ENCODE assay signal across 12 cellular contexts in the genomic region with DNA sequence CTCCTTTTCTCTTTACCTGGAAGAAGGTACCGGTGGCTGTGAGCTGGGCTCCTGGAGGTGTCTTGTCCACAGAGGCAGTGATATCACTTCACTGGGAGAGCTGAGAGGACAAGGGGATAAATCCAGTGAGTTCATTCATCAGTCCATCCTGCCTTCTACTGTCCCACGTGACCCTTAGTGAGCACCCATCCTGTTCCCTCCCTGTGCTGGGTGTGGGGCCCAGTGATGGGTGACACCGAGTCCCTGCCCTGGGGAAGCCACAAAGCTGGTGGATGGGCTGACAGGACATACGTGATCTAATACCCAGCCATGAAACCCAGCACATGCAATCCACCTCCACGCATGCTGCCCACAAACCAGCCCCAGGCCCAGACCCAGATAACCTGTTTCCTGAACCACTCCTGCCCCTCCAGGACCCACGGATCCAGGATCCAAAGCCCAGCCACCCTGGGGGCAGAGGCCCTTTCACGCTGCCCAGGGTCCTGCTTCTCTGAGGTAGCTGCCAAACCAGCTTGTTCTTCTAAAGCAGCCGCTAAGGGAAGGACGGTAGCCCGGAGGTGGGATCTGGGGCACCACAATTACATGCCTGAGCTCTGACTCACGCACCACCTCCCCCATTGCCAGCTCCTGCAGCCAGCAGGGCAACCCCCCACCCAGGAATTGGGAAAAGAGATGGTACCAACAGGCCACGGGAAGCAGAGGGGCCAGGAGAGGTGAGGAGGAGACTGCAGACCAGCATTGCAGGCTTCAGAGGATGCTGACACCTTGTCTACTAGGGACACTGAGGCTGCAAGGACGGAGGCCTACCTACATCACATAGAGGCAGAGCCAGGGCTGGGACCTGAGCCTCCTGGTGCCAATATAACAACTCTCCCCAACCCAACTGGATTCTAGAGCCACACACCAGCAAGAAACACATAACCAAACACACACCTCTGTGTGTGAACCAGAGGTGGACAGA. TPM values are rescaled to one million over a fixed set of nuclear protein-coding genes. Genes with fewer than 3 reads are reported as not detected.
DNase-seq lines count a peak whose midpoint lies in the region; ATAC-seq, FAIRE-seq and TF ChIP-seq lines count a peak whose summit lies in the region.
"Had no signal": no experiment of that assay in that cellular context is flagged by ENCODE, and none has a peak within 500 bp of the region (broad histone marks: within the 10 kb centered on the region; RNA-seq: fewer than 3 reads in every experiment).

No MANE protein-coding gene starts in this region.

- H3K4me1 Mint-ChIP-seq in T-helper 1 cell treated with Interleukin-12 subunit alpha and Interleukin-12 subunit beta and Interleukin-4 antibody, amounts not matched to agents 30 μg/mL and 1 μg/mL, for 36 hours (ENCODE audit: low read depth), result peaks cover 24% of the 10 kb centered on the region
- H3K4me1 Mint-ChIP-seq in naive thymus-derived CD4-positive, alpha-beta T cell, result peaks cover 5 to 25% (median 17%) of the 10 kb centered on the region in 7 donors

- no TSS peak for BruUV-seq in endothelial cell of umbilical vein (replicated peaks; lab: Mats Ljungman, UMichigan)

- no peak overlapping the region for H3K9ac ChIP-seq in endothelial cell of umbilical vein (replicated peaks; ENCODE audit: extremely low read depth, insufficient read depth, low read length)

- H3K27me3 ChIP-seq in endothelial cell of umbilical vein (ENCODE audit: control insufficient read depth in 2 of 2, insufficient read depth in 2 of 2, low read length in 2 of 2), result no peaks in the 10 kb centered on the region
- no peaks in the 10 kb centered on the region for H3K27me3 ChIP-seq in naive thymus-derived CD4-positive, alpha-beta T cell (ENCODE audit: control insufficient read depth in 2 of 2, insufficient read depth in 2 of 2, low read length in 2 of 2)
- H3K27me3 ChIP-seq: stomach had no signal

- H3K9me1 ChIP-seq in endothelial cell of umbilical vein (replicated peaks; ENCODE audit: control insufficient read depth, extremely low read depth, insufficient read depth, low read length), result no peaks in the 10 kb centered on the region

- CTCF ChIA-PET in endothelial cell of umbilical vein (lab: Charles Lee), result interaction anchor here (0.7 to 2.2 kb wide), 9 partner anchors 8 to 45 kb away, joined by 3 to 10 read pairs (median 3); partner anchors contain the start of gene GDPD5
- CTCF ChIA-PET in naive thymus-derived CD4-positive, alpha-beta T cell (lab: Charles Lee), result interaction anchor here (2.1 kb wide), 1 partner anchor 40 kb away, joined by 4 read pairs; no protein-coding TSS in a partner anchor

- intact Hi-C loops in endothelial cell of umbilical vein (cut with micrococcal nuclease), result loop anchor here (2.0 to 5.0 kb wide), 2 partner anchors 22 to 37 kb away; partner anchors contain the start of gene GDPD5
- intact Hi-C loops in naive thymus-derived CD4-positive, alpha-beta T cell (cut with micrococcal nuclease), result no loop called here

- no peak overlapping the region for H3K4me3 ChIP-seq in endothelial cell of umbilical vein (replicated peaks in 1 of 3; ENCODE audit: insufficient read depth in 1 of 3, low read depth in 1 of 3, low read length in 3 of 3)
- H3K4me3 ChIP-seq in naive thymus-derived CD4-positive, alpha-beta T cell (ENCODE audit: low read length), result no peak overlapping the region
- H3K4me3 ChIP-seq: stomach had no signal

- peaks cover 0 to 5% of the 10 kb centered on the region in 2 experiments for H3K36me3 ChIP-seq in endothelial cell of umbilical vein (ENCODE audit: control insufficient read depth in 2 of 2, extremely low read depth in 1 of 2, insufficient read depth in 2 of 2, low read length in 2 of 2)
- no peaks in the 10 kb centered on the region for H3K36me3 ChIP-seq in naive thymus-derived CD4-positive, alpha-beta T cell (ENCODE audit: control insufficient read depth in 2 of 3, insufficient read depth in 3 of 3, low read length in 3 of 3)
- H3K36me3 ChIP-seq: stomach had no signal

- no peak overlapping the region for H3K27ac ChIP-seq in endothelial cell of umbilical vein (ENCODE audit: insufficient read depth, low read depth, low read length)
- H3K27ac ChIP-seq in naive thymus-derived CD4-positive, alpha-beta T cell (ENCODE audit: low read depth, low read length), result no peak overlapping the region
- H3K27ac ChIP-seq: 22Rv1, stomach had no signal

- dilution Hi-C loops in endothelial cell of umbilical vein (cut with MboI; ENCODE audit: extremely low pct_ligation_motif_present, low sequenced_read_pairs), result no loop called here

- H2AFZ ChIP-seq in endothelial cell of umbilical vein (ENCODE audit: low read depth, low read length), result peak overlapping the region; percentile 52

- H3K4me3 Mint-ChIP-seq in T-helper 1 cell treated with Interleukin-12 subunit alpha and Interleukin-12 subunit beta and Interleukin-4 antibody, amounts not matched to agents 30 μg/mL and 1 μg/mL, for 36 hours, result no peak overlapping the region
- peak overlapping the region in 1 of 10 donors; percentile 35 for H3K4me3 Mint-ChIP-seq in naive thymus-derived CD4-positive, alpha-beta T cell
- H3K4me3 Mint-ChIP-seq: natural killer cell had no signal

- H4K20me1 ChIP-seq in endothelial cell of umbilical vein (replicated peaks; ENCODE audit: control insufficient read depth, extremely low read depth, insufficient read depth, low read length), result no peaks in the 10 kb centered on the region

- TF ChIP-seq POLR2A in endothelial cell of umbilical vein (IDR thresholded peaks at IDR 0.05; ENCODE audit: low read depth, low read length), result no peak

- peak overlapping the region; percentile 57 for H3K27ac Mint-ChIP-seq in T-helper 1 cell treated with Interleukin-12 subunit alpha and Interleukin-12 subunit beta and Interleukin-4 antibody, amounts not matched to agents 30 μg/mL and 1 μg/mL, for 36 hours
- peak overlapping the region in 3 of 9 donors; percentile 48 to 84 (median 79) for H3K27ac Mint-ChIP-seq in naive thymus-derived CD4-positive, alpha-beta T cell
- H3K27ac Mint-ChIP-seq: natural killer cell had no signal

- TF ChIP-seq CTCF in endothelial cell of umbilical vein (IDR thresholded peaks at IDR 0.05; ENCODE audit: extremely low read depth in 1 of 2, insufficient read depth in 1 of 2, low read depth in 1 of 2, low read length in 2 of 2), result no peak

- peak overlapping the region; percentile 12 for H3K4me2 ChIP-seq in endothelial cell of umbilical vein (ENCODE audit: insufficient read depth, low read length)

- H3K4me1 ChIP-seq in endothelial cell of umbilical vein (ENCODE audit: control insufficient read depth, extremely low read depth, insufficient read depth, low read length), result peaks cover 28% of the 10 kb centered on the region
- peaks cover 12 to 14% of the 10 kb centered on the region in 2 donors for H3K4me1 ChIP-seq in naive thymus-derived CD4-positive, alpha-beta T cell (ENCODE audit: control insufficient read depth in 2 of 2, insufficient read depth in 2 of 2, low read length in 2 of 2)

- H3K27me3 Mint-ChIP-seq in T-helper 1 cell treated with Interleukin-12 subunit alpha and Interleukin-12 subunit beta and Interleukin-4 antibody, amounts not matched to agents 30 μg/mL and 1 μg/mL, for 36 hours (ENCODE audit: low read depth), result no peaks in the 10 kb centered on the region
- no peaks in the 10 kb centered on the region for H3K27me3 Mint-ChIP-seq in naive thymus-derived CD4-positive, alpha-beta T cell

- DNase-seq in T-helper 1 cell (no peak), RPMI7951 (ENCODE audit: low read depth) (peak; percentile 64), endothelial cell of umbilical vein (ENCODE audit: low read depth, low spot score) (peak; percentile 36), renal cortical epithelial cell (ENCODE audit: low read depth) (peak; percentile 61)
- DNase-seq in naive thymus-derived CD4-positive, alpha-beta T cell, result no peak
- DNase-seq: natural killer cell, NCI-H82, stomach had no signal

- no peaks in the 10 kb centered on the region for H3K9me3 Mint-ChIP-seq in T-helper 1 cell treated with Interleukin-12 subunit alpha and Interleukin-12 subunit beta and Interleukin-4 antibody, amounts not matched to agents 30 μg/mL and 1 μg/mL, for 36 hours
- no peaks in the 10 kb centered on the region for H3K9me3 Mint-ChIP-seq in naive thymus-derived CD4-positive, alpha-beta T cell
- H3K9me3 Mint-ChIP-seq: natural killer cell had no signal

- ATAC-seq in GM19455 (IDR thresholded peaks at IDR 0.05; ENCODE audit: unreplicated experiment) (no peak), GM18520 (IDR thresholded peaks at IDR 0.05; ENCODE audit: unreplicated experiment) (no peak)
- no peak for ATAC-seq in naive thymus-derived CD4-positive, alpha-beta T cell
- ATAC-seq: natural killer cell had no signal

- H3K36me3 Mint-ChIP-seq in T-helper 1 cell treated with Interleukin-12 subunit alpha and Interleukin-12 subunit beta and Interleukin-4 antibody, amounts not matched to agents 30 μg/mL and 1 μg/mL, for 36 hours (ENCODE audit: low read depth), result no peaks in the 10 kb centered on the region
- H3K36me3 Mint-ChIP-seq in naive thymus-derived CD4-positive, alpha-beta T cell, result peaks cover 0 to 4% (median 0%) of the 10 kb centered on the region in 5 donors
- H3K36me3 Mint-ChIP-seq: natural killer cell had no signal

- H3K79me2 ChIP-seq in endothelial cell of umbilical vein (ENCODE audit: control insufficient read depth, insufficient read depth, low read length), result no peaks in the 10 kb centered on the region

- POLR2A ChIA-PET in endothelial cell of umbilical vein (lab: Charles Lee), result interaction anchor here (0.6 to 1.1 kb wide), 5 partner anchors 24 to 169 kb away, joined by 3 to 6 read pairs (median 4); no protein-coding TSS in a partner anchor
- POLR2A ChIA-PET in naive thymus-derived CD4-positive, alpha-beta T cell (lab: Charles Lee), result interaction anchor here (0.5 to 1.2 kb wide), 5 partner anchors 13 to 1776 kb away, joined by 3 to 4 read pairs (median 3); partner anchors contain the start of gene GDPD5

- H3K9me3 ChIP-seq in endothelial cell of umbilical vein (replicated peaks; ENCODE audit: control insufficient read depth, insufficient read depth, low read length), result no peaks in the 10 kb centered on the region
- H3K9me3 ChIP-seq in naive thymus-derived CD4-positive, alpha-beta T cell (ENCODE audit: control insufficient read depth in 2 of 3, low read length in 3 of 3), result no peaks in the 10 kb centered on the region
- H3K9me3 ChIP-seq: stomach had no signal

- peak; percentile 81 for FAIRE-seq in endothelial cell of umbilical vein (lab: Jason Lieb, UNC)

RNA-seq across cellular contexts. Expression of gene GDPD5, which starts 35.2 kb away (rescaled TPM):
- total RNA-seq in RPMI7951 (2014; rRNA removed; shearing (Covaris generic)), result 0.84 and 1.5 TPM in 2 replicates
- 50.1 and 79.2 TPM in 2 replicates for total RNA-seq in endothelial cell of umbilical vein
- polyA plus RNA-seq in endothelial cell of umbilical vein, result 60.2 and 74.0 TPM in 2 replicates
- polyA plus RNA-seq in endothelial cell of umbilical vein (2011; cell fraction: cytosol; rRNA removed), result 29.2 and 37.9 TPM in 2 replicates
- polyA plus RNA-seq in endothelial cell of umbilical vein (2011; cell fraction: nucleus; rRNA removed), result 149 and 190 TPM in 2 replicates
- polyA plus RNA-seq in endothelial cell of umbilical vein (2012), result 24.4 and 35.1 TPM in 2 replicates
- 66.2 and 70.5 TPM in 2 replicates for polyA minus RNA-seq in endothelial cell of umbilical vein
- 12.5 TPM for polyA minus RNA-seq in endothelial cell of umbilical vein (2011; cell fraction: cytosol; rRNA and poly(A)+ RNA removed)
- 69.0 and 96.3 TPM in 2 replicates for polyA minus RNA-seq in endothelial cell of umbilical vein (2011; cell fraction: nucleus; rRNA and poly(A)+ RNA removed)
- total RNA-seq in renal cortical epithelial cell, result 3.0 TPM in 2 replicates
- total RNA-seq in naive thymus-derived CD4-positive, alpha-beta T cell, result 10 to 100 TPM; 18.0 to 50.3 (median 24.7) TPM
- 1 to 10 TPM; 3.9 to 7.1 TPM for polyA plus RNA-seq in naive thymus-derived CD4-positive, alpha-beta T cell

RNA-seq across cellular contexts. Expression of gene KLHL35, which starts 57.5 kb away (rescaled TPM):
- 1.6 and 1.8 TPM in 2 replicates for total RNA-seq in RPMI7951 (2014; rRNA removed; shearing (Covaris generic))
- total RNA-seq in endothelial cell of umbilical vein, result 0.97 and 1.2 TPM in 2 replicates
- 2.3 and 2.7 TPM in 2 replicates for polyA plus RNA-seq in endothelial cell of umbilical vein
- 1.0 and 1.7 TPM in 2 replicates for polyA plus RNA-seq in endothelial cell of umbilical vein (2011; cell fraction: cytosol; rRNA removed)
- polyA plus RNA-seq in endothelial cell of umbilical vein (2011; cell fraction: nucleus; rRNA removed), result 1.6 and 2.1 TPM in 2 replicates
- 0.52 and 1.1 TPM in 2 replicates for polyA plus RNA-seq in endothelial cell of umbilical vein (2012)
- polyA minus RNA-seq in endothelial cell of umbilical vein, result 1.1 and 1.3 TPM in 2 replicates
- 9.7 TPM for polyA minus RNA-seq in endothelial cell of umbilical vein (2011; cell fraction: cytosol; rRNA and poly(A)+ RNA removed)
- 0.38 and 1.7 TPM in 2 replicates for polyA minus RNA-seq in endothelial cell of umbilical vein (2011; cell fraction: nucleus; rRNA and poly(A)+ RNA removed)
- total RNA-seq in renal cortical epithelial cell, result 0.70 and 3.1 TPM in 2 replicates
- 1 to 10 TPM in 3 of 5 experiments, under 1 TPM in 2; 0.60 to 1.4 (median 1.1) TPM for total RNA-seq in naive thymus-derived CD4-positive, alpha-beta T cell
- under 1 TPM; 0.57 to 0.60 TPM for polyA plus RNA-seq in naive thymus-derived CD4-positive, alpha-beta T cell

Comparison
In these comparisons a context has a peak if more than half of its experiments do, and no peak if none do; other contexts are left out.
1. DNase-seq: peak in RPMI7951 (single experiment), endothelial cell of umbilical vein (single experiment) and renal cortical epithelial cell (single experiment); none in T-helper 1 cell (0 of 5) and naive thymus-derived CD4-positive, alpha-beta T cell (0 of 9).